Comparison of ENCODE assay signal across 1 cellular context in genomic region chr3:29319262-29319661, GRCh38.
TF ChIP-seq lines count a peak whose summit lies in the region.

No MANE protein-coding gene starts in this region.

TF ChIP-seq in GM12878, 131 proteins besides CTCF, POLR2A, EP300 and RAD21 (continued from another document):
- TF ChIP-seq REST (IDR thresholded peaks at IDR 0.05; ENCODE audit: low read depth, low read length) (no peak), RELB (IDR thresholded peaks at IDR 0.05; ENCODE audit: low read depth) (peak; percentile 34; the same call in 1 of the 2 replicates), NFIC (IDR thresholded peaks at IDR 0.05; ENCODE audit: low read depth, low read length) (peak; percentile 42; the same call in 1 of the 2 replicates), SRF (IDR thresholded peaks at IDR 0.05; ENCODE audit: low read depth in 2 of 2, low read length in 2 of 2) (no peak), BHLHE40 (IDR thresholded peaks at IDR 0.05; ENCODE audit: borderline replicate concordance in 1 of 2, low read depth in 2 of 2, low read length in 1 of 2) (0 out of 4 replicates have a peak, but pooled peaks of 1 of the 2 experiments have one; percentile 3), JUND (IDR thresholded peaks at IDR 0.05; ENCODE audit: low read depth, low read length) (0 out of 2 replicates have a peak, but pooled peaks have one; percentile 61), MTA2 (IDR thresholded peaks at IDR 0.05; ENCODE audit: low read depth) (0 out of 2 replicates have a peak, but pooled peaks have one; percentile 30), E2F4 (IDR thresholded peaks at IDR 0.05; ENCODE audit: low read depth, low read length) (no peak), CHD2 (IDR thresholded peaks at IDR 0.05; ENCODE audit: borderline replicate concordance, low read depth, low read length) (no peak), CBX3 (IDR thresholded peaks at IDR 0.05; ENCODE audit: borderline replicate concordance, low read depth) (no peak), CREB1 (IDR thresholded peaks at IDR 0.05; ENCODE audit: low read depth) (no peak), BCL3 (IDR thresholded peaks at IDR 0.05; ENCODE audit: borderline replicate concordance, insufficient read depth, low read depth, low read length, poor library complexity, severe bottlenecking) (no peak), SPI1 (IDR thresholded peaks at IDR 0.05; ENCODE audit: borderline replicate concordance, insufficient read depth, low read depth, low read length) (peak; percentile 78), SP1 (IDR thresholded peaks at IDR 0.05; ENCODE audit: low read depth, low read length) (no peak), MEF2B (IDR thresholded peaks at IDR 0.05; ENCODE audit: partially characterized antibody, poor library complexity, severe bottlenecking) (peak; percentile 13), PAX5 (IDR thresholded peaks at IDR 0.05; ENCODE audit: borderline replicate concordance, low read depth, low read length) (peak; percentile 22; the same call in 1 of the 2 replicates), JUNB (IDR thresholded peaks at IDR 0.05) (peak; percentile 62), CHD4 (IDR thresholded peaks at IDR 0.05) (no peak), IRF4 (IDR thresholded peaks at IDR 0.05; ENCODE audit: low read depth, low read length) (peak; percentile 39; the same call in 1 of the 2 replicates), CHD1 (IDR thresholded peaks at IDR 0.05; ENCODE audit: low read depth, low read length) (no peak), BMI1 (IDR thresholded peaks at IDR 0.05; ENCODE audit: borderline replicate concordance) (no peak), EZH2 (IDR thresholded peaks at IDR 0.05; ENCODE audit: borderline replicate concordance, control insufficient read depth, low read depth, low read length) (no peak), ZBTB11 (CRISPR knock-in tag; IDR thresholded peaks at IDR 0.05) (no peak), TCF3 (IDR thresholded peaks at IDR 0.05; ENCODE audit: borderline replicate concordance, insufficient read depth, low read depth, low read length) (no peak), POU2F2 (IDR thresholded peaks at IDR 0.05; ENCODE audit: borderline replicate concordance, low read depth, low read length) (0 out of 3 replicates have a peak, but pooled peaks have one; percentile 44), DPF2 (IDR thresholded peaks at IDR 0.05) (peak; percentile 70), HSF1 (IDR thresholded peaks at IDR 0.05; ENCODE audit: low read depth, low read length) (no peak), ETV6 (conservative IDR thresholded peaks at IDR 0.05 in 1 of 2, IDR thresholded peaks at IDR 0.05 in 1 of 2; ENCODE audit: borderline replicate concordance in 1 of 2, low read depth in 1 of 2) (0 out of 4 replicates have a peak, but pooled peaks of 1 of the 2 experiments have one; percentile 14), NR2F1 (conservative IDR thresholded peaks at IDR 0.05) (no peak), IKZF1 (conservative IDR thresholded peaks at IDR 0.05) (0 out of 2 replicates have a peak, but pooled peaks have one; percentile 25), RB1 (IDR thresholded peaks at IDR 0.05; ENCODE audit: borderline replicate concordance) (no peak), SMARCA5 (IDR thresholded peaks at IDR 0.05) (peak; percentile 27; the same call in 1 of the 2 replicates), ZNF217 (IDR thresholded peaks at IDR 0.05) (0 out of 2 replicates have a peak, but pooled peaks have one; percentile 51), IKZF2 (IDR thresholded peaks at IDR 0.05) (peak in 1 of 2 experiments; percentile 21; a peak in 1 of 4 replicates), RUNX3 (IDR thresholded peaks at IDR 0.05; ENCODE audit: low read length) (peak; percentile 12; the same call in 1 of the 2 replicates), NFYA (IDR thresholded peaks at IDR 0.05; ENCODE audit: borderline replicate concordance, low read depth, low read length) (no peak), MYC (IDR thresholded peaks at IDR 0.05; ENCODE audit: insufficient read depth, insufficient read length, insufficient replicate concordance, low read length, severe bottlenecking) (no peak)
